In genomic region chr7:155431711-155432110, GRCh38 we compare ENCODE assay signal across 22 cellular contexts. TPM values are rescaled to one million over a fixed set of nuclear protein-coding genes. Genes with fewer than 3 reads are reported as not detected.
"Had no signal": no experiment of that assay in that cellular context is flagged by ENCODE, and none has a peak within 500 bp of the region (broad histone marks: within the 10 kb centered on the region; RNA-seq: fewer than 3 reads in every experiment).

No MANE protein-coding gene starts in this region.

- H3K4me2 ChIP-seq: KMS-11, SK-N-SH had no signal

- H3K9me3 ChIP-seq: SK-N-SH had no signal

- ATAC-seq: HepG2 had no signal

- H3K27ac ChIP-seq: KMS-11 had no signal

- DNase-seq: IMR-90, Kasumi-1, MM.1S, NCI-H1092 treated with DMSO at 0.1 percent for 48 hours, NCI-H1436, NCI-H187, NCI-H2029, NCI-H2081 treated with DMSO at 0.1 percent for 48 hours, NCI-H2171, NCI-H226, NCI-H446, NCI-H510A, NCI-H524 treated with DMSO at 0.1 percent for 48 hours, NCI-H69, NCI-H774, RPMI8226, SHP77, SK-N-SH had no signal

- H3K9ac ChIP-seq: KMS-11, SK-N-SH had no signal

RNA-seq across cellular contexts. Expression of gene EN2, which starts 26.2 kb away (rescaled TPM):
- total RNA-seq: HepG2, HT1080, IMR-90, M059J had no signal
- polyA plus RNA-seq: HepG2, IMR-90 had no signal
